14 cellular contexts compared by ENCODE assay signal in genomic region chr1:21069549-21069948, GRCh38.
A peak's percentile ranks its signal among the peaks of the same experiment; 100 is the strongest.
DNase-seq lines count a peak whose midpoint lies in the region; ATAC-seq and TF ChIP-seq lines count a peak whose summit lies in the region.
"Had no signal": no experiment of that assay in that cellular context is flagged by ENCODE, and none has a peak within 500 bp of the region (broad histone marks: within the 10 kb centered on the region; RNA-seq: fewer than 3 reads in every experiment).

No MANE protein-coding gene starts in this region.

- no peak overlapping the region for H3K27ac ChIP-seq in GM23338 (ENCODE audit: low read depth)

- H3K9ac ChIP-seq in skeletal muscle satellite cell (ENCODE audit: low read depth, low read length), result peak overlapping the region; percentile 20

- ATAC-seq in GM23338 (no peak), GM19023 (IDR thresholded peaks at IDR 0.05; ENCODE audit: unreplicated experiment) (no peak)
- ATAC-seq: activated CD8-positive, alpha-beta T cell treated with anti-CD3 and anti-CD28 coated beads for 36 hours; T-helper 17 cell had no signal

- H3K9me3 Mint-ChIP-seq in GM23338 (no peaks in the 10 kb centered on the region), brain (no peaks in the 10 kb centered on the region)
- H3K9me3 Mint-ChIP-seq: activated CD8-positive, alpha-beta T cell treated with anti-CD3 and anti-CD28 coated beads for 36 hours; naive B cell had no signal

- H3K36me3 Mint-ChIP-seq in GM23338 (ENCODE audit: low read depth) (no peaks in the 10 kb centered on the region), brain (peaks cover 22% of the 10 kb centered on the region)
- H3K36me3 Mint-ChIP-seq: naive B cell had no signal

- H3K4me1 ChIP-seq in GM23338 (ENCODE audit: insufficient read depth) (peaks cover 10% of the 10 kb centered on the region; the same call in 1 of the 2 replicates), skeletal muscle satellite cell (ENCODE audit: control insufficient read depth, insufficient read depth, low read length) (peaks cover 25% of the 10 kb centered on the region)

- peaks cover 11% of the 10 kb centered on the region for H3K4me1 Mint-ChIP-seq in GM23338
- H3K4me1 Mint-ChIP-seq in brain, result peaks cover 28% of the 10 kb centered on the region

- no peak overlapping the region for H3K4me3 ChIP-seq in GM23338
- no peak overlapping the region for H3K4me3 ChIP-seq in skeletal muscle satellite cell (ENCODE audit: low read length)
- H3K4me3 ChIP-seq: MG63, skin epidermis had no signal

- peak overlapping the region; percentile 10; the same call in 1 of the 2 replicates for H3K27ac Mint-ChIP-seq in GM23338
- peak overlapping the region in 4 of 5 experiments; percentile 11 to 51 (median 43) for H3K27ac Mint-ChIP-seq in brain
- H3K27ac Mint-ChIP-seq: activated CD8-positive, alpha-beta T cell treated with anti-CD3 and anti-CD28 coated beads for 36 hours; T-helper 17 cell had no signal

- H3K36me3 ChIP-seq in GM23338 (ENCODE audit: insufficient read depth) (no peaks in the 10 kb centered on the region), skeletal muscle satellite cell (ENCODE audit: insufficient read depth, low read length) (no peaks in the 10 kb centered on the region)
- H3K36me3 ChIP-seq: MG63 had no signal

- no peak for TF ChIP-seq CTCF in GM23338 (conservative IDR thresholded peaks at IDR 0.05; ENCODE audit: low read depth in 2 of 2)
- no peak for TF ChIP-seq CTCF in brain (conservative IDR thresholded peaks at IDR 0.05)

- H3K4me2 ChIP-seq in GM23338 (no peak overlapping the region), skeletal muscle satellite cell (ENCODE audit: low read length) (peak overlapping the region; percentile 52)

- H3K27me3 ChIP-seq in GM23338 (ENCODE audit: insufficient read depth) (no peaks in the 10 kb centered on the region), skeletal muscle satellite cell (ENCODE audit: control insufficient read depth, insufficient read depth, low read length) (no peaks in the 10 kb centered on the region)
- H3K27me3 ChIP-seq: MG63 had no signal

- H3K79me2 ChIP-seq in GM23338 (replicated peaks; ENCODE audit: insufficient read depth), result peaks cover 28% of the 10 kb centered on the region

- peak; percentile 12 for DNase-seq in GM23338 (ENCODE audit: low spot score)
- DNase-seq in iris pigment epithelial cell (ENCODE audit: low read depth), result peak; percentile 83
- no peak for DNase-seq in NCI-H187 treated with DMSO at 0.1 percent for 48 hours (lab: John Stamatoyannopoulos, UW)
- no peak for DNase-seq in NK-92 (lab: John Stamatoyannopoulos, UW; ENCODE audit: unreplicated experiment)
- DNase-seq in HuH-7 (ENCODE audit: low spot score), result no peak
- DNase-seq: activated CD8-positive, alpha-beta T cell treated with anti-CD3 and anti-CD28 coated beads for 36 hours; activated effector memory CD4-positive, alpha-beta T cell treated with anti-CD3 and anti-CD28 coated beads, Interleukin-2, amount 50 U/mL, for 16 hours; MG63; naive B cell; T-helper 17 cell had no signal

- no peaks in the 10 kb centered on the region for H3K9me3 ChIP-seq in skeletal muscle satellite cell (replicated peaks; ENCODE audit: low read length)
- H3K9me3 ChIP-seq: MG63 had no signal

- H2AFZ ChIP-seq in GM23338, result no peak overlapping the region

- H3K27me3 Mint-ChIP-seq in GM23338 (ENCODE audit: insufficient read depth, low read depth, poor library complexity) (peaks cover 3% of the 10 kb centered on the region), brain (no peaks in the 10 kb centered on the region)
- H3K27me3 Mint-ChIP-seq: activated CD8-positive, alpha-beta T cell treated with anti-CD3 and anti-CD28 coated beads for 36 hours; naive B cell; T-helper 17 cell had no signal

- H3K4me3 Mint-ChIP-seq in GM23338 (no peak overlapping the region), brain (no peak overlapping the region)
- H3K4me3 Mint-ChIP-seq: activated CD8-positive, alpha-beta T cell treated with anti-CD3 and anti-CD28 coated beads for 36 hours; naive B cell; T-helper 17 cell had no signal

- H3F3A ChIP-seq in GM23338 (replicated peaks; ENCODE audit: low read depth), result no peaks in the 10 kb centered on the region

- H3K9me2 ChIP-seq in GM23338 (ENCODE audit: insufficient read depth), result no peaks in the 10 kb centered on the region

- H4K20me1 ChIP-seq in GM23338 (replicated peaks; ENCODE audit: insufficient read depth), result peaks cover 10% of the 10 kb centered on the region

TF ChIP-seq in GM23338, 12 proteins besides CTCF, POLR2A, EP300 and RAD21 (continues in another document):
- TF ChIP-seq JUNB (IDR thresholded peaks at IDR 0.05; ENCODE audit: unreplicated experiment), result no peak
- no peak for TF ChIP-seq ZNF114 (CRISPR knock-in tag; IDR thresholded peaks at IDR 0.05)
- TF ChIP-seq REST (IDR thresholded peaks at IDR 0.05; ENCODE audit: unreplicated experiment), result no peak
- TF ChIP-seq CREB1 (CRISPR knock-in tag; IDR thresholded peaks at IDR 0.05; ENCODE audit: low read depth), result no peak
- TF ChIP-seq ETS1 (IDR thresholded peaks at IDR 0.05), result no peak
- TF ChIP-seq STAT1 (IDR thresholded peaks at IDR 0.05; ENCODE audit: unreplicated experiment), result no peak

Comparison
In these comparisons a context has a peak if more than half of its experiments do, and no peak if none do; other contexts are left out.
1. DNase-seq: peak in GM23338 (single experiment) and iris pigment epithelial cell (single experiment); none in NCI-H187 treated with DMSO at 0.1 percent for 48 hours (single experiment), NK-92 (single experiment) and HuH-7 (single experiment).